In genomic region chr15:64989331-64990167, GRCh38 we compare ENCODE assay signal across 1 cellular context.
TF ChIP-seq lines count a peak whose summit lies in the region.

A gene with protein sequence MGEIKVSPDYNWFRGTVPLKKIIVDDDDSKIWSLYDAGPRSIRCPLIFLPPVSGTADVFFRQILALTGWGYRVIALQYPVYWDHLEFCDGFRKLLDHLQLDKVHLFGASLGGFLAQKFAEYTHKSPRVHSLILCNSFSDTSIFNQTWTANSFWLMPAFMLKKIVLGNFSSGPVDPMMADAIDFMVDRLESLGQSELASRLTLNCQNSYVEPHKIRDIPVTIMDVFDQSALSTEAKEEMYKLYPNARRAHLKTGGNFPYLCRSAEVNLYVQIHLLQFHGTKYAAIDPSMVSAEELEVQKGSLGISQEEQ (minus strand): TSS chr15:64989914. CDS start chr15:64983569, 6,345 bp downstream.

TF ChIP-seq in GM12878, 131 proteins besides CTCF, POLR2A, EP300 and RAD21 (continued from another document and continues in another):
- TF ChIP-seq TCF12 (IDR thresholded peaks at IDR 0.05; ENCODE audit: low read depth, low read length), result peak; percentile 55; the same call in 1 of the 2 replicates
- peak; percentile 53 for TF ChIP-seq CREB1 (IDR thresholded peaks at IDR 0.05; ENCODE audit: low read depth)
- TF ChIP-seq ESRRA (IDR thresholded peaks at IDR 0.05; ENCODE audit: low read length), result no peak
- peak; percentile 42 for TF ChIP-seq RELB (IDR thresholded peaks at IDR 0.05; ENCODE audit: low read depth)
- TF ChIP-seq E2F8 (IDR thresholded peaks at IDR 0.05; ENCODE audit: low read depth, partially characterized antibody), result no peak
- TF ChIP-seq FOS (IDR thresholded peaks at IDR 0.05; ENCODE audit: borderline replicate concordance, extremely low read depth, insufficient read length), result peak; percentile 66
- TF ChIP-seq HDAC6 (IDR thresholded peaks at IDR 0.05; ENCODE audit: unreplicated experiment), result peak; percentile 48
- peak; percentile 80 for TF ChIP-seq SIN3A (IDR thresholded peaks at IDR 0.05; ENCODE audit: low read depth, low read length)
- TF ChIP-seq CHD2 (IDR thresholded peaks at IDR 0.05; ENCODE audit: borderline replicate concordance, low read depth, low read length), result peak; percentile 88
- TF ChIP-seq MYC (IDR thresholded peaks at IDR 0.05; ENCODE audit: insufficient read depth, insufficient read length, insufficient replicate concordance, low read length, severe bottlenecking), result peak; percentile 84
- TF ChIP-seq SREBF1 (IDR thresholded peaks at IDR 0.05; ENCODE audit: low read length), result no peak
- peak; percentile 78 for TF ChIP-seq NR2F1 (conservative IDR thresholded peaks at IDR 0.05)
- peak; percentile 89 for TF ChIP-seq STAT1 (conservative IDR thresholded peaks at IDR 0.05)
- TF ChIP-seq ATF7 (IDR thresholded peaks at IDR 0.05; ENCODE audit: low read depth), result peak; percentile 58; the same call in 1 of the 2 replicates
- TF ChIP-seq RAD51 (IDR thresholded peaks at IDR 0.05), result peak; percentile 99
- TF ChIP-seq ZNF24 (IDR thresholded peaks at IDR 0.05), result 0 out of 2 replicates have a peak, but pooled peaks have one; percentile 48
- TF ChIP-seq TARDBP (IDR thresholded peaks at IDR 0.05; ENCODE audit: borderline replicate concordance), result 0 out of 2 replicates have a peak, but pooled peaks have one; percentile 28
- peak; percentile 82; the same call in 1 of the 2 replicates for TF ChIP-seq SPI1 (IDR thresholded peaks at IDR 0.05; ENCODE audit: borderline replicate concordance, insufficient read depth, low read depth, low read length)
- TF ChIP-seq TCF7 (IDR thresholded peaks at IDR 0.05; ENCODE audit: borderline replicate concordance), result no peak
- peak; percentile 99 for TF ChIP-seq MEF2B (IDR thresholded peaks at IDR 0.05; ENCODE audit: partially characterized antibody, poor library complexity, severe bottlenecking)
- TF ChIP-seq YBX1 (IDR thresholded peaks at IDR 0.05), result no peak
- 0 out of 3 replicates have a peak, but pooled peaks have one; percentile 41 for TF ChIP-seq POU2F2 (IDR thresholded peaks at IDR 0.05; ENCODE audit: borderline replicate concordance, low read depth, low read length)
- TF ChIP-seq NKRF (conservative IDR thresholded peaks at IDR 0.05), result peak; percentile 97
- TF ChIP-seq ATF3 (IDR thresholded peaks at IDR 0.05; ENCODE audit: borderline replicate concordance, extremely low read depth, low read depth, low read length), result peak; percentile 85; the same call in 1 of the 2 replicates
- TF ChIP-seq RELA (IDR thresholded peaks at IDR 0.05; ENCODE audit: borderline replicate concordance, partially characterized antibody), result peak; percentile 61
- TF ChIP-seq RB1 (IDR thresholded peaks at IDR 0.05; ENCODE audit: borderline replicate concordance), result peak; percentile 86; the same call in 1 of the 2 replicates
- TF ChIP-seq POLR2AphosphoS2 (IDR thresholded peaks at IDR 0.05; ENCODE audit: low read depth, low read length), result 0 out of 2 replicates have a peak, but pooled peaks have one; percentile 71
- TF ChIP-seq BRCA1 (IDR thresholded peaks at IDR 0.05; ENCODE audit: low read depth, low read length), result no peak
- peak; percentile 94; the same call in 1 of the 2 replicates for TF ChIP-seq MXI1 (IDR thresholded peaks at IDR 0.05; ENCODE audit: low read depth, low read length)
- peak; percentile 79; the same call in 1 of the 2 replicates for TF ChIP-seq ZNF207 (IDR thresholded peaks at IDR 0.05; ENCODE audit: borderline replicate concordance)
- TF ChIP-seq IRF4 (IDR thresholded peaks at IDR 0.05; ENCODE audit: low read depth, low read length), result peak; percentile 78; the same call in 1 of the 2 replicates
- no peak for TF ChIP-seq SUZ12 (IDR thresholded peaks at IDR 0.05; ENCODE audit: unreplicated experiment)
- TF ChIP-seq ZNF274 (IDR thresholded peaks at IDR 0.05; ENCODE audit: insufficient read depth, insufficient read length), result no peak
- TF ChIP-seq CREM (IDR thresholded peaks at IDR 0.05; ENCODE audit: low read depth), result peak; percentile 66; the same call in 1 of the 2 replicates
- TF ChIP-seq KLF5 (IDR thresholded peaks at IDR 0.05; ENCODE audit: partially characterized antibody), result peak; percentile 93
- TF ChIP-seq, protein P1, sequence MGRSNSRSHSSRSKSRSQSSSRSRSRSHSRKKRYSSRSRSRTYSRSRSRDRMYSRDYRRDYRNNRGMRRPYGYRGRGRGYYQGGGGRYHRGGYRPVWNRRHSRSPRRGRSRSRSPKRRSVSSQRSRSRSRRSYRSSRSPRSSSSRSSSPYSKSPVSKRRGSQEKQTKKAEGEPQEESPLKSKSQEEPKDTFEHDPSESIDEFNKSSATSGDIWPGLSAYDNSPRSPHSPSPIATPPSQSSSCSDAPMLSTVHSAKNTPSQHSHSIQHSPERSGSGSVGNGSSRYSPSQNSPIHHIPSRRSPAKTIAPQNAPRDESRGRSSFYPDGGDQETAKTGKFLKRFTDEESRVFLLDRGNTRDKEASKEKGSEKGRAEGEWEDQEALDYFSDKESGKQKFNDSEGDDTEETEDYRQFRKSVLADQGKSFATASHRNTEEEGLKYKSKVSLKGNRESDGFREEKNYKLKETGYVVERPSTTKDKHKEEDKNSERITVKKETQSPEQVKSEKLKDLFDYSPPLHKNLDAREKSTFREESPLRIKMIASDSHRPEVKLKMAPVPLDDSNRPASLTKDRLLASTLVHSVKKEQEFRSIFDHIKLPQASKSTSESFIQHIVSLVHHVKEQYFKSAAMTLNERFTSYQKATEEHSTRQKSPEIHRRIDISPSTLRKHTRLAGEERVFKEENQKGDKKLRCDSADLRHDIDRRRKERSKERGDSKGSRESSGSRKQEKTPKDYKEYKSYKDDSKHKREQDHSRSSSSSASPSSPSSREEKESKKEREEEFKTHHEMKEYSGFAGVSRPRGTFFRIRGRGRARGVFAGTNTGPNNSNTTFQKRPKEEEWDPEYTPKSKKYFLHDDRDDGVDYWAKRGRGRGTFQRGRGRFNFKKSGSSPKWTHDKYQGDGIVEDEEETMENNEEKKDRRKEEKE (IDR thresholded peaks at IDR 0.05), result 0 out of 2 replicates have a peak, but pooled peaks have one; percentile 15
- TF ChIP-seq, protein P2, sequence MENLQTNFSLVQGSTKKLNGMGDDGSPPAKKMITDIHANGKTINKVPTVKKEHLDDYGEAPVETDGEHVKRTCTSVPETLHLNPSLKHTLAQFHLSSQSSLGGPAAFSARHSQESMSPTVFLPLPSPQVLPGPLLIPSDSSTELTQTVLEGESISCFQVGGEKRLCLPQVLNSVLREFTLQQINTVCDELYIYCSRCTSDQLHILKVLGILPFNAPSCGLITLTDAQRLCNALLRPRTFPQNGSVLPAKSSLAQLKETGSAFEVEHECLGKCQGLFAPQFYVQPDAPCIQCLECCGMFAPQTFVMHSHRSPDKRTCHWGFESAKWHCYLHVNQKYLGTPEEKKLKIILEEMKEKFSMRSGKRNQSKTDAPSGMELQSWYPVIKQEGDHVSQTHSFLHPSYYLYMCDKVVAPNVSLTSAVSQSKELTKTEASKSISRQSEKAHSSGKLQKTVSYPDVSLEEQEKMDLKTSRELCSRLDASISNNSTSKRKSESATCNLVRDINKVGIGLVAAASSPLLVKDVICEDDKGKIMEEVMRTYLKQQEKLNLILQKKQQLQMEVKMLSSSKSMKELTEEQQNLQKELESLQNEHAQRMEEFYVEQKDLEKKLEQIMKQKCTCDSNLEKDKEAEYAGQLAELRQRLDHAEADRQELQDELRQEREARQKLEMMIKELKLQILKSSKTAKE (IDR thresholded peaks at IDR 0.05; ENCODE audit: low read depth, poor library complexity, severe bottlenecking), result no peak
- peak; percentile 94 for TF ChIP-seq BMI1 (IDR thresholded peaks at IDR 0.05; ENCODE audit: borderline replicate concordance)
- no peak for TF ChIP-seq EZH2 (IDR thresholded peaks at IDR 0.05; ENCODE audit: borderline replicate concordance, control insufficient read depth, low read depth, low read length)
- TF ChIP-seq ZZZ3 (IDR thresholded peaks at IDR 0.05; ENCODE audit: control insufficient read depth, insufficient read length, low read depth), result no peak
- TF ChIP-seq, protein P3, sequence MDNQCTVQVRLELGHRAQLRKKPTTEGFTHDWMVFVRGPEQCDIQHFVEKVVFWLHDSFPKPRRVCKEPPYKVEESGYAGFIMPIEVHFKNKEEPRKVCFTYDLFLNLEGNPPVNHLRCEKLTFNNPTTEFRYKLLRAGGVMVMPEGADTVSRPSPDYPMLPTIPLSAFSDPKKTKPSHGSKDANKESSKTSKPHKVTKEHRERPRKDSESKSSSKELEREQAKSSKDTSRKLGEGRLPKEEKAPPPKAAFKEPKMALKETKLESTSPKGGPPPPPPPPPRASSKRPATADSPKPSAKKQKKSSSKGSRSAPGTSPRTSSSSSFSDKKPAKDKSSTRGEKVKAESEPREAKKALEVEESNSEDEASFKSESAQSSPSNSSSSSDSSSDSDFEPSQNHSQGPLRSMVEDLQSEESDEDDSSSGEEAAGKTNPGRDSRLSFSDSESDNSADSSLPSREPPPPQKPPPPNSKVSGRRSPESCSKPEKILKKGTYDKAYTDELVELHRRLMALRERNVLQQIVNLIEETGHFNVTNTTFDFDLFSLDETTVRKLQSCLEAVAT (IDR thresholded peaks at IDR 0.05), result no peak
- no peak for TF ChIP-seq NFIC (IDR thresholded peaks at IDR 0.05; ENCODE audit: low read depth, low read length)
- peak; percentile 99 for TF ChIP-seq LARP7 (IDR thresholded peaks at IDR 0.05)
- TF ChIP-seq, protein P4, sequence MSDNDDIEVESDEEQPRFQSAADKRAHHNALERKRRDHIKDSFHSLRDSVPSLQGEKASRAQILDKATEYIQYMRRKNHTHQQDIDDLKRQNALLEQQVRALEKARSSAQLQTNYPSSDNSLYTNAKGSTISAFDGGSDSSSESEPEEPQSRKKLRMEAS (IDR thresholded peaks at IDR 0.05; ENCODE audit: low read depth, low read length), result peak; percentile 67; the same call in 1 of the 2 replicates
- TF ChIP-seq, protein P5, sequence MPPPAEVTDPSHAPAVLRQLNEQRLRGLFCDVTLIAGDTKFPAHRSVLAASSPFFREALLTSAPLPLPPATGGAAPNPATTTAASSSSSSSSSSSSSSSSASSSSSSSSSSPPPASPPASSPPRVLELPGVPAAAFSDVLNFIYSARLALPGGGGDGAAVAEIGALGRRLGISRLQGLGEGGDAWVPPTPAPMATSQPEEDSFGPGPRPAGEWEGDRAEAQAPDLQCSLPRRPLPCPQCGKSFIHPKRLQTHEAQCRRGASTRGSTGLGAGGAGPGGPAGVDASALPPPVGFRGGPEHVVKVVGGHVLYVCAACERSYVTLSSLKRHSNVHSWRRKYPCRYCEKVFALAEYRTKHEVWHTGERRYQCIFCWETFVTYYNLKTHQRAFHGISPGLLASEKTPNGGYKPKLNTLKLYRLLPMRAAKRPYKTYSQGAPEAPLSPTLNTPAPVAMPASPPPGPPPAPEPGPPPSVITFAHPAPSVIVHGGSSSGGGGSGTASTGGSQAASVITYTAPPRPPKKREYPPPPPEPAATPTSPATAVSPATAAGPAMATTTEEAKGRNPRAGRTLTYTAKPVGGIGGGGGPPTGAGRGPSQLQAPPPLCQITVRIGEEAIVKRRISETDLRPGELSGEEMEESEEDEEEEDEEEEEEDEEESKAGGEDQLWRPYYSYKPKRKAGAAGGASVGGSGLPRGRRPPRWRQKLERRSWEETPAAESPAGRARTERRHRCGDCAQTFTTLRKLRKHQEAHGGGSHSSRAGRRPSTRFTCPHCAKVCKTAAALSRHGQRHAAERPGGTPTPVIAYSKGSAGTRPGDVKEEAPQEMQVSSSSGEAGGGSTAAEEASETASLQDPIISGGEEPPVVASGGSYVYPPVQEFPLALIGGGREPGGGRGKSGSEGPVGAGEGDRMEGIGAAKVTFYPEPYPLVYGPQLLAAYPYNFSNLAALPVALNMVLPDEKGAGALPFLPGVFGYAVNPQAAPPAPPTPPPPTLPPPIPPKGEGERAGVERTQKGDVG (CRISPR knock-in tag; IDR thresholded peaks at IDR 0.05), result no peak
